Comparison of ENCODE assay signal across 1 cellular context in genomic region chr19:48878219-48879024, GRCh38.
TF ChIP-seq lines count a peak whose summit lies in the region.

No MANE protein-coding gene starts in this region.

TF ChIP-seq in GM23338, 12 proteins besides CTCF, POLR2A, EP300 and RAD21:
- TF ChIP-seq ZNF114 (CRISPR knock-in tag; IDR thresholded peaks at IDR 0.05) (no peak), CREB1 (CRISPR knock-in tag; IDR thresholded peaks at IDR 0.05; ENCODE audit: low read depth) (no peak), REST (IDR thresholded peaks at IDR 0.05; ENCODE audit: unreplicated experiment) (no peak)
